In the genomic region with DNA sequence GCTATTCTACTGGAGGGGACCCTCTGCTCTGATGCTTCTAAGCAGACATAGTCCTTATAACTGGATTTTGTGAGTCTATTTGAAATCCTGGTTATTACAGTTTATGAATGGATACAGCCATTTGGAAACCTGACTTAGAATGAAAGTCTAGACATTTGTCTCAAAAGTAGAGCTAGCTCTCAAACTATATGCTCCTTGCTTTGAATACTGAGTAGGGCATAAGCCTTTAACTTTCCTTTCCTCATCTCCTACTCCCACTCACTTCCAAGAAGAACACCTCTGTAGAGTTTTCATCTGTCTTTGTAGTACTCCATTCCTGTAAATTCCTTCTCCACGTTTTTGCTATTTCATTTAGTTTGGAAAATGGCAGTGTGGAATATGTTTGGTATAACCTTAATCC, we compare ENCODE assay signal across 20 cellular contexts. TPM values are rescaled to one million over a fixed set of nuclear protein-coding genes. Genes with fewer than 3 reads are reported as not detected.
A peak's percentile ranks its signal among the peaks of the same experiment; 100 is the strongest.
DNase-seq lines count a peak whose midpoint lies in the region; TF ChIP-seq lines count a peak whose summit lies in the region.
"Had no signal": no experiment of that assay in that cellular context is flagged by ENCODE, and none has a peak within 500 bp of the region (broad histone marks: within the 10 kb centered on the region; RNA-seq: fewer than 3 reads in every experiment).

No MANE protein-coding gene starts in this region.

- no peak overlapping the region for H3K4me3 Mint-ChIP-seq in chondrocyte (ENCODE audit: unreplicated experiment)
- no peak overlapping the region for H3K4me3 Mint-ChIP-seq in nephron
- H3K4me3 Mint-ChIP-seq in activated CD4-positive, alpha-beta memory T cell treated with anti-CD3 and anti-CD28 coated beads, Interleukin-2, amount 10 ng/mL, durations not matched to agents 7 days and 5 days: no peak overlapping the region
- H3K4me3 Mint-ChIP-seq: activated CD8-positive, alpha-beta T cell treated with anti-CD3 and anti-CD28 coated beads, Interleukin-2, amount 10 ng/mL, durations not matched to agents 7 days and 5 days; activated naive CD8-positive, alpha-beta T cell; activated T-cell treated with anti-CD3 and anti-CD28 coated beads, Interleukin-2, amount 50 U/mL, for 72 hours had no signal

- peak overlapping the region; percentile 37 for H3K27ac Mint-ChIP-seq in chondrocyte (ENCODE audit: unreplicated experiment)
- peak overlapping the region in 2 of 3 experiments; percentile 50 to 63 for H3K27ac Mint-ChIP-seq in nephron
- H3K27ac Mint-ChIP-seq in activated CD4-positive, alpha-beta memory T cell treated with anti-CD3 and anti-CD28 coated beads, Interleukin-2, amount 10 ng/mL, durations not matched to agents 7 days and 5 days: no peak overlapping the region
- H3K27ac Mint-ChIP-seq: activated CD8-positive, alpha-beta T cell treated with anti-CD3 and anti-CD28 coated beads, Interleukin-2, amount 10 ng/mL, durations not matched to agents 7 days and 5 days; activated naive CD8-positive, alpha-beta T cell; activated T-cell treated with anti-CD3 and anti-CD28 coated beads, Interleukin-2, amount 50 U/mL, for 72 hours had no signal

- no peaks in the 10 kb centered on the region for H3K36me3 Mint-ChIP-seq in chondrocyte (ENCODE audit: low read depth)
- no peaks in the 10 kb centered on the region for H3K36me3 Mint-ChIP-seq in nephron (ENCODE audit: low read depth)
- no peaks in the 10 kb centered on the region for H3K36me3 Mint-ChIP-seq in activated CD4-positive, alpha-beta memory T cell treated with anti-CD3 and anti-CD28 coated beads, Interleukin-2, amount 10 ng/mL, durations not matched to agents 7 days and 5 days (ENCODE audit: low read depth)
- H3K36me3 Mint-ChIP-seq: activated naive CD8-positive, alpha-beta T cell had no signal

- TF ChIP-seq CTCF in chondrocyte (IDR thresholded peaks at IDR 0.05) (no peak), nephron (IDR thresholded peaks at IDR 0.05; ENCODE audit: unreplicated experiment in 3 of 3) (no peak)

- H3K4me1 Mint-ChIP-seq in chondrocyte (ENCODE audit: low read depth) (peaks cover 29% of the 10 kb centered on the region), nephron (peaks cover 19% of the 10 kb centered on the region)
- H3K4me1 Mint-ChIP-seq in activated CD4-positive, alpha-beta memory T cell treated with anti-CD3 and anti-CD28 coated beads, Interleukin-2, amount 10 ng/mL, durations not matched to agents 7 days and 5 days: peaks cover 12% of the 10 kb centered on the region

- POLR2A ChIA-PET in activated CD4-positive, alpha-beta memory T cell treated with anti-CD3 and anti-CD28 coated beads, Interleukin-2, amount 10 ng/mL, durations not matched to agents 7 days and 5 days (lab: Charles Lee): no interaction called here

- H3K27me3 Mint-ChIP-seq in chondrocyte (ENCODE audit: low read depth): no peaks in the 10 kb centered on the region
- H3K27me3 Mint-ChIP-seq in nephron (ENCODE audit: low read depth): no peaks in the 10 kb centered on the region
- no peaks in the 10 kb centered on the region for H3K27me3 Mint-ChIP-seq in activated CD4-positive, alpha-beta memory T cell treated with anti-CD3 and anti-CD28 coated beads, Interleukin-2, amount 10 ng/mL, durations not matched to agents 7 days and 5 days
- H3K27me3 Mint-ChIP-seq: activated naive CD8-positive, alpha-beta T cell had no signal

- CTCF ChIA-PET in activated CD4-positive, alpha-beta memory T cell treated with anti-CD3 and anti-CD28 coated beads, Interleukin-2, amount 10 ng/mL, durations not matched to agents 7 days and 5 days (lab: Charles Lee): no interaction called here

- no peaks in the 10 kb centered on the region for H3K9me3 Mint-ChIP-seq in chondrocyte (ENCODE audit: low read depth)
- no peaks in the 10 kb centered on the region for H3K9me3 Mint-ChIP-seq in nephron
- no peaks in the 10 kb centered on the region for H3K9me3 Mint-ChIP-seq in activated CD4-positive, alpha-beta memory T cell treated with anti-CD3 and anti-CD28 coated beads, Interleukin-2, amount 10 ng/mL, durations not matched to agents 7 days and 5 days
- H3K9me3 Mint-ChIP-seq: activated T-cell treated with anti-CD3 and anti-CD28 coated beads, Interleukin-2, amount 50 U/mL, for 72 hours had no signal

- DNase-seq in NCI-H2227 (lab: John Stamatoyannopoulos, UW; ENCODE audit: unreplicated experiment) (peak; percentile 19), NCI-H2227 treated with DMSO at 0.1 percent for 48 hours (lab: John Stamatoyannopoulos, UW) (no peak), NCI-H82 treated with DMSO at 0.1 percent for 48 hours (lab: John Stamatoyannopoulos, UW; ENCODE audit: unreplicated experiment) (peak; percentile 62), chondrocyte (ENCODE audit: low spot score) (no peak), foreskin melanocyte (no peak)
- no peak for DNase-seq in activated CD4-positive, alpha-beta memory T cell treated with anti-CD3 and anti-CD28 coated beads, Interleukin-2, amount 10 ng/mL, durations not matched to agents 7 days and 5 days
- no peak for DNase-seq in stimulated activated CD4-positive, alpha-beta T cell treated with anti-CD3 and anti-CD28 coated beads, Interleukin-4, amount 100 ng/mL, for 1 hour
- DNase-seq: activated CD8-positive, alpha-beta T cell treated with anti-CD3 and anti-CD28 coated beads, Interleukin-2, amount 10 ng/mL, durations not matched to agents 7 days and 5 days; activated T-cell treated with anti-CD3 and anti-CD28 coated beads, Interleukin-2, amount 50 U/mL, for 72 hours; effector CD8-positive, alpha-beta T cell; IMR-90; midbrain; NCI-H1048; NK-92 treated with Interleukin-12 subunit alpha and Interleukin-12 subunit beta, amount 100 ng/mL, for 24 hours; stimulated activated naive CD4-positive, alpha-beta T cell treated with Interleukin-2 at 50 U/mL for 16 hours; T-helper 1 cell; upper lobe of left lung; WERI-Rb-1 had no signal

RNA-seq across cellular contexts. Expression of gene ARID1A, which starts 9.0 kb away (rescaled TPM):
- total RNA-seq in chondrocyte: 56.1 to 59.5 TPM (median 57.2 TPM) in 3 replicates
- 10 to 100 TPM; 88.9 to 90.0 TPM for total RNA-seq in activated CD4-positive, alpha-beta memory T cell treated with anti-CD3 and anti-CD28 coated beads, Interleukin-2, amount 10 ng/mL, durations not matched to agents 7 days and 5 days

Comparison
In these comparisons a context has a peak if more than half of its experiments do, and no peak if none do; other contexts are left out.
1. DNase-seq: peak in NCI-H2227 (single experiment) and NCI-H82 treated with DMSO at 0.1 percent for 48 hours (single experiment); none in NCI-H2227 treated with DMSO at 0.1 percent for 48 hours (single experiment), chondrocyte (single experiment), activated CD4-positive, alpha-beta memory T cell treated with anti-CD3 and anti-CD28 coated beads, Interleukin-2, amount 10 ng/mL, durations not matched to agents 7 days and 5 days (single experiment), foreskin melanocyte (single experiment) and stimulated activated CD4-positive, alpha-beta T cell treated with anti-CD3 and anti-CD28 coated beads, Interleukin-4, amount 100 ng/mL, for 1 hour (single experiment).